In the genomic region with DNA sequence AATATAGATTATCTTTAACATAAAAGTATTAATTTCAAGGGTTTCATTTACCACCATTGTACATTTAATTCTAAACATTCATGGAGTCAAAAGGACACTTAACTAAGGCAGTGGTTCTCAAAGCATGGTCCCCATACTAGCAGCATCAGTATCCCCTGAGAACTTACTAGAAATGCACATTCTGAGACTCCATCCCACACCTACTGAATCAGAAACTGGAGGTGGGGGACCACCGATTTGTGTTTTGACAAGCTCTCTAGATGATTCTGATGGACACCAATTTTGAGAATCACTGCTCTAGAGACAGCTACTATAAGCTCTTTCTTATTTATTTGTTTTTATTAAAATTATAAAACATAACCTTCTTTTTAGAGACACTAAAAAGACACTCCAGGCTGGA, we compare ENCODE assay signal across 5 cellular contexts.
"Had no signal": no experiment of that assay in that cellular context is flagged by ENCODE, and none has a peak within 500 bp of the region (broad histone marks: within the 10 kb centered on the region; RNA-seq: fewer than 3 reads in every experiment).

No MANE protein-coding gene starts in this region.

- DNase-seq: IMR-90, KBM-7 had no signal

- ATAC-seq: HepG2, K562 had no signal

- H3K4me1 Mint-ChIP-seq: IgD-negative memory B cell had no signal

- H3K27me3 Mint-ChIP-seq: IgD-negative memory B cell had no signal

- H3K9me3 Mint-ChIP-seq: IgD-negative memory B cell had no signal

- H3K27ac Mint-ChIP-seq: IgD-negative memory B cell had no signal

- H3K4me3 Mint-ChIP-seq: IgD-negative memory B cell had no signal
